In the genomic region with DNA sequence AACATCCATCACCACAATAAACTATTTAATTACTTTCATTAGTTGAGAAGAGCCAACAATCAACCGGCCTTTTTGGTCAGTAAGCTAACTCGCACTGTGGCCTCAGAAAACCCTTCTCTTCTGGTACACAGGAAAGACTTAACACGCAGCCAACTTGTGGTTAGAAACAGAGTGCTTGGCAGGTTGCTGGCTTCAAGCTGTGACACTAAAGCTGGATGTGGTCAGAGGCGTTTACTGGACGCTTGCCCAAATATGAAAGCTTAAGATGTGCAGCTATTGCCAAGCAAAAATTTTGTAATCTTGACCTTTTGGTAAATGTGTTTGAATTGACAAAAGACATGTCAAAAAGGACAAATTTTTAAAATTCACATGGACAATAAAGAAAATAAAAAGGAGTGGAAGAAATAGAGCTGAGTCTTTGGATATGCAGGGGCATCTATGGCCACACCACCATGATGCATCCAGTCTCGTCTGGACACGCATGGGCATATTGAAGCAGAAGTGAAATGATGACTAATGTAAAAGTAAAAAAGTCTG, we compare ENCODE assay signal across 8 cellular contexts. TPM values are rescaled to one million over a fixed set of nuclear protein-coding genes. Genes with fewer than 3 reads are reported as not detected.
DNase-seq lines count a peak whose midpoint lies in the region; ATAC-seq, FAIRE-seq and TF ChIP-seq lines count a peak whose summit lies in the region.

No MANE protein-coding gene starts in this region.

- intact Hi-C loops in A673 (cut with micrococcal nuclease; ENCODE audit: unreplicated experiment) (no loop called here), endothelial cell of umbilical vein (cut with micrococcal nuclease) (no loop called here), vagina (cut with DNase I) (no loop called here)

- no peaks in the 10 kb centered on the region for H3K79me2 ChIP-seq in endothelial cell of umbilical vein (ENCODE audit: control insufficient read depth, insufficient read depth, low read length)

- CTCF ChIA-PET in A673 (lab: Charles Lee) = no interaction called here
- CTCF ChIA-PET in endothelial cell of umbilical vein (lab: Charles Lee) = interaction anchor here (0.7 to 1.0 kb wide), 3 partner anchors 12 to 20 kb away, joined by 3 read pairs; no protein-coding TSS in a partner anchor

- H3K4me2 ChIP-seq in endothelial cell of umbilical vein (ENCODE audit: insufficient read depth, low read length) = no peak overlapping the region

- H2AFZ ChIP-seq in endothelial cell of umbilical vein (ENCODE audit: low read depth, low read length) = no peak overlapping the region

- H4K20me1 ChIP-seq in endothelial cell of umbilical vein (replicated peaks; ENCODE audit: control insufficient read depth, extremely low read depth, insufficient read depth, low read length) = no peaks in the 10 kb centered on the region

- FAIRE-seq in endothelial cell of umbilical vein (lab: Jason Lieb, UNC) = peak; percentile 33

- dilution Hi-C loops in endothelial cell of umbilical vein (cut with MboI; ENCODE audit: extremely low pct_ligation_motif_present, low sequenced_read_pairs) = no loop called here

- ATAC-seq in GM18520 (IDR thresholded peaks at IDR 0.05; ENCODE audit: unreplicated experiment) (peak; percentile 74), HG03097 (IDR thresholded peaks at IDR 0.05; ENCODE audit: low FRiP score, unreplicated experiment) (peak; percentile 72), HG03457 (IDR thresholded peaks at IDR 0.05; ENCODE audit: unreplicated experiment) (no peak)

- H3K9me3 ChIP-seq in A673 (ENCODE audit: low read depth, low read length, poor library complexity, severe bottlenecking) (no peaks in the 10 kb centered on the region), endothelial cell of umbilical vein (replicated peaks; ENCODE audit: control insufficient read depth, insufficient read depth, low read length) (no peaks in the 10 kb centered on the region), vagina (no peaks in the 10 kb centered on the region)

- no peaks in the 10 kb centered on the region for H3K36me3 ChIP-seq in A673 (ENCODE audit: insufficient read depth, low read length, poor library complexity, severe bottlenecking)
- no peaks in the 10 kb centered on the region for H3K36me3 ChIP-seq in endothelial cell of umbilical vein (ENCODE audit: control insufficient read depth in 2 of 2, extremely low read depth in 1 of 2, insufficient read depth in 2 of 2, low read length in 2 of 2)
- H3K36me3 ChIP-seq in vagina = no peaks in the 10 kb centered on the region

- no peak overlapping the region for H3K9ac ChIP-seq in endothelial cell of umbilical vein (replicated peaks; ENCODE audit: extremely low read depth, insufficient read depth, low read length)

- TF ChIP-seq POLR2A in endothelial cell of umbilical vein (IDR thresholded peaks at IDR 0.05; ENCODE audit: low read depth, low read length) (no peak), vagina (IDR thresholded peaks at IDR 0.05) (no peak)

- POLR2A ChIA-PET in A673 (lab: Charles Lee; ENCODE audit: low non-redundant PET) = no interaction called here
- POLR2A ChIA-PET in endothelial cell of umbilical vein (lab: Charles Lee) = no interaction called here

- BruUV-seq in A673 (replicated peaks; lab: Mats Ljungman, UMichigan) (no TSS peak), endothelial cell of umbilical vein (replicated peaks; lab: Mats Ljungman, UMichigan) (no TSS peak)

- H3K4me3 ChIP-seq in A673 (ENCODE audit: low read depth, low read length, poor library complexity, severe bottlenecking) = no peak overlapping the region
- no peak overlapping the region for H3K4me3 ChIP-seq in endothelial cell of umbilical vein (replicated peaks in 1 of 3; ENCODE audit: insufficient read depth in 1 of 3, low read depth in 1 of 3, low read length in 3 of 3)
- H3K4me3 ChIP-seq in vagina = no peak overlapping the region

- peaks cover 12% of the 10 kb centered on the region for H3K4me1 ChIP-seq in A673 (ENCODE audit: insufficient read depth, low read length, poor library complexity, severe bottlenecking)
- H3K4me1 ChIP-seq in endothelial cell of umbilical vein (ENCODE audit: control insufficient read depth, extremely low read depth, insufficient read depth, low read length) = peaks cover 2% of the 10 kb centered on the region
- H3K4me1 ChIP-seq in vagina = no peaks in the 10 kb centered on the region

- TF ChIP-seq CTCF in A673 (conservative IDR thresholded peaks at IDR 0.05; ENCODE audit: low read depth, low read length) (no peak), endothelial cell of umbilical vein (IDR thresholded peaks at IDR 0.05; ENCODE audit: extremely low read depth in 1 of 2, insufficient read depth in 1 of 2, low read depth in 1 of 2, low read length in 2 of 2) (no peak), vagina (IDR thresholded peaks at IDR 0.05) (no peak)

- no peaks in the 10 kb centered on the region for H3K9me1 ChIP-seq in endothelial cell of umbilical vein (replicated peaks; ENCODE audit: control insufficient read depth, extremely low read depth, insufficient read depth, low read length)

- peak; percentile 58 for DNase-seq in A673 (ENCODE audit: low spot score)
- DNase-seq in NOMO-1 (lab: John Stamatoyannopoulos, UW; ENCODE audit: unreplicated experiment in 2 of 2) = peak; percentile 71 to 86
- no peak for DNase-seq in endothelial cell of umbilical vein (ENCODE audit: low read depth, low spot score)
- DNase-seq in pulmonary artery endothelial cell (ENCODE audit: low read depth, low spot score) = peak; percentile 54
- no peak for DNase-seq in vagina (ENCODE audit: extremely low spot score in 2 of 2)

- no peaks in the 10 kb centered on the region for H3K27me3 ChIP-seq in A673 (replicated peaks; ENCODE audit: insufficient read depth, low read depth, low read length, poor library complexity)
- H3K27me3 ChIP-seq in endothelial cell of umbilical vein (ENCODE audit: control insufficient read depth in 2 of 2, insufficient read depth in 2 of 2, low read length in 2 of 2) = no peaks in the 10 kb centered on the region
- no peaks in the 10 kb centered on the region for H3K27me3 ChIP-seq in vagina

- no peak overlapping the region for H3K27ac ChIP-seq in A673 (ENCODE audit: low read depth, low read length, poor library complexity, severe bottlenecking)
- H3K27ac ChIP-seq in endothelial cell of umbilical vein (ENCODE audit: insufficient read depth, low read depth, low read length) = no peak overlapping the region
- no peak overlapping the region for H3K27ac ChIP-seq in vagina

TF ChIP-seq in endothelial cell of umbilical vein, 7 proteins besides CTCF, POLR2A, EP300 and RAD21 (continues in another document):
- TF ChIP-seq FOS (IDR thresholded peaks at IDR 0.05; ENCODE audit: borderline replicate concordance, insufficient read depth, low read length) (no peak), POLR2AphosphoS5 (IDR thresholded peaks at IDR 0.05; ENCODE audit: insufficient read depth, low read depth, low read length) (no peak), JUN (IDR thresholded peaks at IDR 0.05; ENCODE audit: borderline replicate concordance, insufficient read depth, insufficient read length, low read depth) (no peak)

RNA-seq across cellular contexts. Expression of a gene that starts 2.6 kb away (rescaled TPM):
- total RNA-seq in A673 (2021) = 0.17 TPM in 1 of 2 replicates, not detected in the other
- total RNA-seq in endothelial cell of umbilical vein = not detected in 2 replicates
- not detected in 2 replicates for polyA plus RNA-seq in endothelial cell of umbilical vein
- not detected in 2 replicates for polyA plus RNA-seq in endothelial cell of umbilical vein (2011; cell fraction: cytosol; rRNA removed)
- 0.08 TPM in 1 of 2 replicates, not detected in the other for polyA plus RNA-seq in endothelial cell of umbilical vein (2011; cell fraction: nucleus; rRNA removed)
- polyA plus RNA-seq in endothelial cell of umbilical vein (2012) = 0.17 and 0.41 TPM in 2 replicates
- not detected in 2 replicates for polyA minus RNA-seq in endothelial cell of umbilical vein
- 40.6 TPM for polyA minus RNA-seq in endothelial cell of umbilical vein (2011; cell fraction: cytosol; rRNA and poly(A)+ RNA removed)
- polyA minus RNA-seq in endothelial cell of umbilical vein (2011; cell fraction: nucleus; rRNA and poly(A)+ RNA removed) = not detected in 2 replicates
- not detected in 2 replicates for total RNA-seq in pulmonary artery endothelial cell
- 12.8 TPM for total RNA-seq in vagina

RNA-seq across cellular contexts. Expression of a gene that starts 17.1 kb away (rescaled TPM):
- total RNA-seq in A673 (2021) (not detected in 2 replicates), endothelial cell of umbilical vein (not detected in 2 replicates), pulmonary artery endothelial cell (not detected in 2 replicates), vagina (not detected)
- polyA plus RNA-seq in endothelial cell of umbilical vein = not detected in 2 replicates
- polyA plus RNA-seq in endothelial cell of umbilical vein (2011; cell fraction: cytosol; rRNA removed) = not detected in 2 replicates
- polyA plus RNA-seq in endothelial cell of umbilical vein (2011; cell fraction: nucleus; rRNA removed) = not detected in 2 replicates
- not detected in 2 replicates for polyA plus RNA-seq in endothelial cell of umbilical vein (2012)
- not detected in 2 replicates for polyA minus RNA-seq in endothelial cell of umbilical vein
- not detected for polyA minus RNA-seq in endothelial cell of umbilical vein (2011; cell fraction: cytosol; rRNA and poly(A)+ RNA removed)
- not detected in 2 replicates for polyA minus RNA-seq in endothelial cell of umbilical vein (2011; cell fraction: nucleus; rRNA and poly(A)+ RNA removed)

RNA-seq across cellular contexts. Expression of a gene that starts 27.9 kb away (rescaled TPM):
- total RNA-seq in A673 (2021) = not detected in 2 replicates
- not detected in 2 replicates for total RNA-seq in endothelial cell of umbilical vein
- not detected in 2 replicates for polyA plus RNA-seq in endothelial cell of umbilical vein
- polyA plus RNA-seq in endothelial cell of umbilical vein (2011; cell fraction: cytosol; rRNA removed) = not detected in 2 replicates
- polyA plus RNA-seq in endothelial cell of umbilical vein (2011; cell fraction: nucleus; rRNA removed) = not detected in 2 replicates
- not detected in 2 replicates for polyA plus RNA-seq in endothelial cell of umbilical vein (2012)
- polyA minus RNA-seq in endothelial cell of umbilical vein = not detected in 2 replicates
- 8.1 TPM for polyA minus RNA-seq in endothelial cell of umbilical vein (2011; cell fraction: cytosol; rRNA and poly(A)+ RNA removed)
- not detected in 2 replicates for polyA minus RNA-seq in endothelial cell of umbilical vein (2011; cell fraction: nucleus; rRNA and poly(A)+ RNA removed)
- total RNA-seq in pulmonary artery endothelial cell = not detected in 2 replicates
- total RNA-seq in vagina = not detected

RNA-seq across cellular contexts. Expression of a gene that starts 43.3 kb away (rescaled TPM):
- total RNA-seq in A673 (2021) (not detected in 2 replicates), endothelial cell of umbilical vein (not detected in 2 replicates), pulmonary artery endothelial cell (not detected in 2 replicates), vagina (1.5 TPM)
- polyA plus RNA-seq in endothelial cell of umbilical vein = not detected in 2 replicates
- polyA plus RNA-seq in endothelial cell of umbilical vein (2011; cell fraction: cytosol; rRNA removed) = not detected in 2 replicates
- not detected in 2 replicates for polyA plus RNA-seq in endothelial cell of umbilical vein (2011; cell fraction: nucleus; rRNA removed)
- polyA plus RNA-seq in endothelial cell of umbilical vein (2012) = not detected in 2 replicates
- not detected in 2 replicates for polyA minus RNA-seq in endothelial cell of umbilical vein
- polyA minus RNA-seq in endothelial cell of umbilical vein (2011; cell fraction: cytosol; rRNA and poly(A)+ RNA removed) = 26.5 TPM
- polyA minus RNA-seq in endothelial cell of umbilical vein (2011; cell fraction: nucleus; rRNA and poly(A)+ RNA removed) = 1.9 TPM in 1 of 2 replicates, not detected in the other

Comparison
In these comparisons a context has a peak if more than half of its experiments do, and no peak if none do; other contexts are left out.
1. DNase-seq: peak in A673 (single experiment), NOMO-1 (2 of 2) and pulmonary artery endothelial cell (single experiment); none in endothelial cell of umbilical vein (single experiment) and vagina (0 of 2).
2. RNA of a gene that starts 2.6 kb away (total RNA-seq): 12.8 TPM in vagina (single experiment); 0.17 TPM in A673, not detected in endothelial cell of umbilical vein and not detected in pulmonary artery endothelial cell; every median in the first group is over 10 times any median in the second.